31 cellular contexts compared by ENCODE assay signal in the genomic region with DNA sequence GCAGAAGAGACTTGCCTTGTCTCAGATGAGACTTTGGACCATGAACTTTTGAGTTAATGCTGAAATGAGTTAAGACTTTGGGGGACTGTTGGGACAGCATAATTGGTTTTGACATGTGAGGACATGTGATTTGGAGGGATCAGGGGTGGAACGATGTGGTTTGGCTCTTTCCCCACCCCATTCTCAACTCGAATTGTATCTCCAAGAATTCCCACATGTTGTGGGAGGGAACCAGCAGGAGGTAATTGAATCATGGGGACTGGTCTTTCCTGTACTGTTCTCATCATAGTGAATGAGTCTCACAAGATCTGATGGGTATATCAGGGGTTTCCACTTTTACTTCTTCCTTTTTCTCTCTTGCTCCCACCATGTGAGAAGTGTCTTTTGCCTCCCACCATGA.
"Had no signal": no experiment of that assay in that cellular context is flagged by ENCODE, and none has a peak within 500 bp of the region (broad histone marks: within the 10 kb centered on the region; RNA-seq: fewer than 3 reads in every experiment).

No MANE protein-coding gene starts in this region.

- H3K36me3 ChIP-seq: adrenal gland, heart right ventricle, left ventricle myocardium inferior, right lobe of liver, thyroid gland, upper lobe of left lung, vagina had no signal

- H3K27ac ChIP-seq: adrenal gland, heart right ventricle, left ventricle myocardium inferior, right lobe of liver, thyroid gland, upper lobe of left lung, vagina, VCaP had no signal

- H3K27me3 ChIP-seq: adrenal gland, heart right ventricle, right lobe of liver, thyroid gland, upper lobe of left lung, vagina had no signal

- H3K4me3 ChIP-seq: adrenal gland, heart right ventricle, left ventricle myocardium inferior, lung, right lobe of liver, thyroid gland, upper lobe of left lung, vagina had no signal

- FAIRE-seq: colon, islet of Langerhans, small intestine, TTC549 had no signal

- H3K9me3 ChIP-seq: adrenal gland, right lobe of liver, thyroid gland, upper lobe of left lung, vagina had no signal

- DNase-seq: activated CD4-positive, alpha-beta T cell treated with anti-CD3 and anti-CD28 coated beads for 4 hours; activated CD4-positive, alpha-beta T cell treated with anti-CD3 and anti-CD28 coated beads, Interleukin-2, amount 50 U/mL, for 4 hours; activated effector memory CD4-positive, alpha-beta T cell treated with anti-CD3 and anti-CD28 coated beads, Interleukin-2, amount 50 U/mL, for 16 hours; activated naive CD4-positive, alpha-beta T cell treated with anti-CD3 and anti-CD28 coated beads for 36 hours; activated naive CD8-positive, alpha-beta T cell treated with anti-CD3 and anti-CD28 coated beads for 36 hours; activated T-cell treated with anti-CD3 and anti-CD28 coated beads for 4 hours; adrenal gland; aorta; dermis blood vessel endothelial cell; effector CD4-positive, alpha-beta T cell; erythroblast; foreskin melanocyte; heart right ventricle; left ventricle myocardium inferior; naive thymus-derived CD4-positive, alpha-beta T cell; nucleus accumbens; right lobe of liver; small intestine; stimulated activated CD4-positive, alpha-beta T cell treated with anti-CD3 and anti-CD28 coated beads, Interleukin-4, amount 100 ng/mL, for 4 hours; stimulated activated CD8-positive, alpha-beta memory T cell treated with anti-CD3 and anti-CD28 coated beads, Interleukin-4, amount 100 ng/mL, for 48 hours; stimulated activated naive CD8-positive, alpha-beta T cell treated with anti-CD3 and anti-CD28 coated beads, Interleukin-15, amount 100 ng/mL, for 72 hours; SW 1271; T-helper 9 cell; thyroid gland; upper lobe of left lung had no signal

- H3K4me1 ChIP-seq: adrenal gland, heart right ventricle, left ventricle myocardium inferior, right lobe of liver, thyroid gland, upper lobe of left lung, vagina had no signal
